ENCODE assay signal across 14 cellular contexts in genomic region chr19:8631425-8631819, GRCh38. TPM values are rescaled to one million over a fixed set of nuclear protein-coding genes. Genes with fewer than 3 reads are reported as not detected.
DNase-seq lines count a peak whose midpoint lies in the region; ATAC-seq and TF ChIP-seq lines count a peak whose summit lies in the region.
"Had no signal": no experiment of that assay in that cellular context is flagged by ENCODE, and none has a peak within 500 bp of the region (broad histone marks: within the 10 kb centered on the region; RNA-seq: fewer than 3 reads in every experiment).

No MANE protein-coding gene starts in this region.

- H3K4me3 ChIP-seq in right lobe of liver = no peak overlapping the region
- no peak overlapping the region for H3K4me3 ChIP-seq in transverse colon
- H3K4me3 ChIP-seq: K562 had no signal

- no peak for TF ChIP-seq EP300 in transverse colon (IDR thresholded peaks at IDR 0.05; ENCODE audit: low read depth)

- H3K36me3 ChIP-seq in right lobe of liver (no peaks in the 10 kb centered on the region), transverse colon (no peaks in the 10 kb centered on the region)
- H3K36me3 ChIP-seq: WERI-Rb-1 had no signal

- intact Hi-C loops in right lobe of liver (cut with DNase I) (no loop called here), transverse colon (cut with DNase I; ENCODE audit: low total_unique reads) (no loop called here)

- no peaks in the 10 kb centered on the region for H3K27me3 ChIP-seq in right lobe of liver
- no peaks in the 10 kb centered on the region for H3K27me3 ChIP-seq in transverse colon

- TF ChIP-seq POLR2A in right lobe of liver (IDR thresholded peaks at IDR 0.05) = no peak
- TF ChIP-seq POLR2A in transverse colon (IDR thresholded peaks at IDR 0.05) = no peak

- TF ChIP-seq CTCF in right lobe of liver (IDR thresholded peaks at IDR 0.05) (no peak), transverse colon (IDR thresholded peaks at IDR 0.05) (no peak)

- no peaks in the 10 kb centered on the region for H3K9me3 ChIP-seq in right lobe of liver
- no peaks in the 10 kb centered on the region for H3K9me3 ChIP-seq in transverse colon

- in situ Hi-C loops in transverse colon (cut with MboI; ENCODE audit: low pct_ligation_motif_present in 1 of 4, low pct_unique_long_range_greater_than_20kb in 1 of 4, low sequenced_read_pairs in 3 of 4) = no loop called here

- H3K27ac ChIP-seq in caudate nucleus (ENCODE audit: low read depth, low read length) = peak overlapping the region; percentile 52
- H3K27ac ChIP-seq in right lobe of liver = peak overlapping the region; percentile 70 to 76 (median 70)
- H3K27ac ChIP-seq in transverse colon = peak overlapping the region; percentile 43 to 67 (median 50)
- H3K27ac ChIP-seq: WERI-Rb-1 had no signal

- H3K4me1 ChIP-seq in right lobe of liver (peaks cover 0 to 14% (median 3%) of the 10 kb centered on the region in 4 donors), transverse colon (peaks cover 0 to 4% (median 0%) of the 10 kb centered on the region in 4 donors)

- ATAC-seq in right lobe of liver (peak; percentile 94 to 97 (median 96)), GM18909 (IDR thresholded peaks at IDR 0.05; ENCODE audit: poor library complexity, unreplicated experiment) (no peak)
- ATAC-seq: K562 had no signal

- 7% methylated on average over 3 of the region's 11 CpGs for WGBS in right lobe of liver (ENCODE audit: insufficient coverage, low coverage, low lambda C conversion rate, missing lambda C conversion rate)
- whole genome bisulfite sequencing in transverse colon (ENCODE audit: low coverage in 1 of 2), 2 donors = 53 to 60% methylated on average over 1 to 11 of the region's 11 CpGs

- peak; percentile 55 for DNase-seq in HuH-7.5 (ENCODE audit: low spot score)
- peak in 6 of 61 donors; percentile 28 to 58 (median 48) for DNase-seq in caudate nucleus (lab: John Stamatoyannopoulos, UW)
- DNase-seq in right lobe of liver = peak; percentile 79 to 89 (median 81)
- peak; percentile 29 for DNase-seq in transverse colon
- no peak for DNase-seq in superior temporal gyrus (ENCODE audit: extremely low spot score)
- no peak for DNase-seq in GDM1 (lab: John Stamatoyannopoulos, UW)
- DNase-seq: activated T-cell treated with anti-CD3 and anti-CD28 coated beads, Interleukin-2, amount 50 U/mL, for 48 hours; dermis blood vessel endothelial cell; naive B cell; NCI-H2171; stimulated activated CD4-positive, alpha-beta T cell treated with anti-CD3 and anti-CD28 coated beads, Interleukin-1b, Interleukin-23, amount 100 ng/mL, for 48 hours; WERI-Rb-1 had no signal

RNA-seq across cellular contexts. Expression of gene NFILZ, which starts 1.0 kb away (rescaled TPM):
- total RNA-seq in right lobe of liver = not detected
- not detected for total RNA-seq in transverse colon
- total RNA-seq: dermis blood vessel endothelial cell, K562 had no signal

RNA-seq across cellular contexts. Expression of gene ADAMTS10, which starts 20.9 kb away (rescaled TPM):
- 10 to 100 TPM in 3 of 6 experiments, 1 to 10 TPM in 3; 5.0 to 12.2 (median 9.3) TPM for total RNA-seq in right lobe of liver
- 10 to 100 TPM in 3 of 4 donors, 1 to 10 TPM in 1; 5.2 to 62.8 (median 20.7) TPM for total RNA-seq in transverse colon

RNA-seq across cellular contexts. Expression of gene MYO1F, which starts 54.2 kb away (rescaled TPM):
- total RNA-seq in right lobe of liver = 10 to 100 TPM in 4 of 6 experiments, 1 to 10 TPM in 2; 7.9 to 21.5 (median 10.2) TPM
- 10 to 100 TPM in 2 of 4 donors, 1 to 10 TPM in 2; 6.6 to 70.7 (median 10.9) TPM for total RNA-seq in transverse colon

Comparison
In these comparisons a context has a peak if more than half of its experiments do, and no peak if none do; other contexts are left out.
1. DNase-seq: peak in HuH-7.5 (single experiment), right lobe of liver (3 of 3) and transverse colon (single experiment); none in superior temporal gyrus (single experiment) and GDM1 (single experiment).
2. Peak in every context shown above with its lines, with median percentiles within 50 percentile points of each other: H3K27ac ChIP-seq.